In genomic region chr14:24190416-24190815, GRCh38 we compare ENCODE assay signal across 1 cellular context.
TF ChIP-seq lines count a peak whose summit lies in the region.

No MANE protein-coding gene starts in this region.

TF ChIP-seq in HepG2, 621 proteins besides CTCF, POLR2A, EP300 and RAD21:
- TF ChIP-seq RERE (CRISPR knock-in tag; IDR thresholded peaks at IDR 0.05; ENCODE audit: low read depth) (no peak), E2F5 (CRISPR knock-in tag; conservative IDR thresholded peaks at IDR 0.05) (no peak), DNMT1 (CRISPR knock-in tag; IDR thresholded peaks at IDR 0.05) (0 out of 2 replicates have a peak, but pooled peaks have one; percentile 15), TCF12 (IDR thresholded peaks at IDR 0.05) (no peak), TCF12 (CRISPR knock-in tag; IDR thresholded peaks at IDR 0.05) (no peak), TOE1 (CRISPR knock-in tag; IDR thresholded peaks at IDR 0.05) (no peak), RBFOX2 (IDR thresholded peaks at IDR 0.05; ENCODE audit: low read depth, low read length) (0 out of 2 replicates have a peak, but pooled peaks have one; percentile 49), AGO2 (optimal IDR thresholded peaks at IDR 0.05; ENCODE audit: low read depth, low read length) (peak; percentile 54), DBP (CRISPR knock-in tag; IDR thresholded peaks at IDR 0.05; ENCODE audit: not compliant biosample characterization) (no peak), THAP11 (CRISPR knock-in tag; IDR thresholded peaks at IDR 0.05) (no peak), ZNF280B (CRISPR knock-in tag; IDR thresholded peaks at IDR 0.05; ENCODE audit: borderline replicate concordance) (peak; percentile 35; the same call in 1 of the 2 replicates), POLR2G (IDR thresholded peaks at IDR 0.05; ENCODE audit: low read depth, low read length) (peak; percentile 44; the same call in 1 of the 2 replicates)
